14 cellular contexts compared by ENCODE assay signal in genomic region chr4:48692023-48692422, GRCh38.
DNase-seq lines count a peak whose midpoint lies in the region; ATAC-seq and TF ChIP-seq lines count a peak whose summit lies in the region.
"Had no signal": no experiment of that assay in that cellular context is flagged by ENCODE, and none has a peak within 500 bp of the region (broad histone marks: within the 10 kb centered on the region; RNA-seq: fewer than 3 reads in every experiment).

No MANE protein-coding gene starts in this region.

- BruUV-seq in MCF 10A (replicated peaks; lab: Mats Ljungman, UMichigan): no TSS peak

- no peak overlapping the region for H3K4me3 ChIP-seq in breast epithelium
- H3K4me3 ChIP-seq in HUES6 (ENCODE audit: low read depth, low read length): no peak overlapping the region
- H3K4me3 ChIP-seq in endodermal cell (ENCODE audit: low read length): no peak overlapping the region
- H3K4me3 ChIP-seq: BLaER1, GM23248 had no signal

- H3K9ac ChIP-seq in HUES6 (ENCODE audit: low read length) (no peak overlapping the region), endodermal cell (ENCODE audit: extremely low read depth, low read length, poor library complexity, severe bottlenecking) (no peak overlapping the region)
- H3K9ac ChIP-seq: BLaER1, GM23248 had no signal

- POLR2A ChIA-PET in MCF 10A (lab: Yijun Ruan, JAX): no interaction called here
- POLR2A ChIA-PET in naive thymus-derived CD8-positive, alpha-beta T cell (lab: Charles Lee): no interaction called here

- CTCF ChIA-PET in MCF 10A (lab: Yijun Ruan, JAX): no interaction called here

- TF ChIP-seq POLR2A in breast epithelium (IDR thresholded peaks at IDR 0.05): no peak

- H3K9me3 Mint-ChIP-seq in MCF 10A (ENCODE audit: unreplicated experiment): no peaks in the 10 kb centered on the region
- peaks cover 2% of the 10 kb centered on the region for H3K9me3 Mint-ChIP-seq in endodermal cell
- no peaks in the 10 kb centered on the region for H3K9me3 Mint-ChIP-seq in naive thymus-derived CD8-positive, alpha-beta T cell

- H3K27ac Mint-ChIP-seq in MCF 10A (ENCODE audit: low read depth, unreplicated experiment) (peak overlapping the region; percentile 61), endodermal cell (peak overlapping the region; percentile 89)
- H3K27ac Mint-ChIP-seq in naive thymus-derived CD8-positive, alpha-beta T cell: peak overlapping the region in 2 of 10 donors; percentile 46 to 56

- intact Hi-C loops in MCF 10A (cut with micrococcal nuclease) (no loop called here), breast epithelium (cut with DNase I; ENCODE audit: low total_unique reads) (no loop called here)

- no peaks in the 10 kb centered on the region for H3K27me3 Mint-ChIP-seq in MCF 10A (ENCODE audit: insufficient read depth, unreplicated experiment)
- no peaks in the 10 kb centered on the region for H3K27me3 Mint-ChIP-seq in endodermal cell (ENCODE audit: insufficient read depth)
- no peaks in the 10 kb centered on the region for H3K27me3 Mint-ChIP-seq in naive thymus-derived CD8-positive, alpha-beta T cell

- no peaks in the 10 kb centered on the region for H3K36me3 Mint-ChIP-seq in MCF 10A (ENCODE audit: insufficient read depth, unreplicated experiment)
- H3K36me3 Mint-ChIP-seq in endodermal cell (ENCODE audit: low read depth): peaks cover 3% of the 10 kb centered on the region
- H3K36me3 Mint-ChIP-seq in naive thymus-derived CD8-positive, alpha-beta T cell: peaks cover 0 to 6% (median 4%) of the 10 kb centered on the region in 3 donors

- TF ChIP-seq CTCF in MCF 10A (IDR thresholded peaks at IDR 0.05; ENCODE audit: unreplicated experiment) (no peak), breast epithelium (IDR thresholded peaks at IDR 0.05) (no peak), endodermal cell (conservative IDR thresholded peaks at IDR 0.05) (no peak)

- H3K4me3 Mint-ChIP-seq in MCF 10A (ENCODE audit: unreplicated experiment) (no peak overlapping the region), endodermal cell (no peak overlapping the region)
- H3K4me3 Mint-ChIP-seq in naive thymus-derived CD8-positive, alpha-beta T cell: peak overlapping the region in 1 of 10 donors; percentile 29

- no peaks in the 10 kb centered on the region for H3K4me1 ChIP-seq in breast epithelium
- H3K4me1 ChIP-seq in HUES6 (ENCODE audit: control insufficient read depth, insufficient read depth, low read length): peaks cover 31% of the 10 kb centered on the region
- H3K4me1 ChIP-seq in endodermal cell (ENCODE audit: control insufficient read depth, insufficient read depth, low read length): peaks cover 16% of the 10 kb centered on the region

- DNase-seq in MCF 10A (ENCODE audit: unreplicated experiment) (no peak), breast epithelium (ENCODE audit: low spot score in 2 of 2) (no peak), endodermal cell (no peak)
- DNase-seq in stimulated activated CD4-positive, alpha-beta T cell treated with anti-CD3 and anti-CD28 coated beads, Interleukin-2, amount 100 ng/mL, for 48 hours: no peak
- DNase-seq in naive thymus-derived CD8-positive, alpha-beta T cell: no peak
- DNase-seq: AML-193, DMS53, GF-D8, GM23248, H7 had no signal

- ATAC-seq in naive thymus-derived CD8-positive, alpha-beta T cell: no peak
- no peak for ATAC-seq in HG03520 (IDR thresholded peaks at IDR 0.05; ENCODE audit: unreplicated experiment)

- 100% methylated on average over 1 of the region's 1 CpG; no CpG with 5 or more reads in 1 of the 2 experiments for WGBS in endodermal cell (ENCODE audit: insufficient coverage in 1 of 2, insufficient read length in 1 of 2), 2 experiments

- H3K36me3 ChIP-seq in breast epithelium (no peaks in the 10 kb centered on the region), HUES6 (ENCODE audit: control insufficient read depth, insufficient read depth, low read length) (no peaks in the 10 kb centered on the region), endodermal cell (ENCODE audit: control insufficient read depth, insufficient read depth, low read length) (no peaks in the 10 kb centered on the region)

- H3K9me3 ChIP-seq in breast epithelium: no peaks in the 10 kb centered on the region
- no peaks in the 10 kb centered on the region for H3K9me3 ChIP-seq in HUES6 (ENCODE audit: control insufficient read depth, insufficient read depth, low read depth, low read length)
- no peaks in the 10 kb centered on the region for H3K9me3 ChIP-seq in endodermal cell (ENCODE audit: control insufficient read depth, low read length)
- H3K9me3 ChIP-seq: BLaER1 had no signal

- H3K4me1 Mint-ChIP-seq in MCF 10A (ENCODE audit: insufficient read depth, unreplicated experiment): peaks cover 11% of the 10 kb centered on the region
- peaks cover 44% of the 10 kb centered on the region for H3K4me1 Mint-ChIP-seq in endodermal cell
- peaks cover 19 to 65% (median 52%) of the 10 kb centered on the region in 4 donors for H3K4me1 Mint-ChIP-seq in naive thymus-derived CD8-positive, alpha-beta T cell

- H3K27ac ChIP-seq in breast epithelium (no peak overlapping the region), HUES6 (ENCODE audit: low read depth, low read length) (0 out of 2 replicates have a peak overlapping the region, but pooled peaks have one; percentile 57), endodermal cell (ENCODE audit: low read depth, low read length) (no peak overlapping the region)
- H3K27ac ChIP-seq: 22Rv1, BLaER1, GM23248 had no signal

- H3K27me3 ChIP-seq in breast epithelium (no peaks in the 10 kb centered on the region), HUES6 (ENCODE audit: control insufficient read depth, insufficient read depth, low read length) (no peaks in the 10 kb centered on the region), endodermal cell (ENCODE audit: control insufficient read depth, insufficient read depth, low read length, poor library complexity, severe bottlenecking) (no peaks in the 10 kb centered on the region)
- H3K27me3 ChIP-seq: BLaER1 had no signal
